ENCODE assay signal across 12 cellular contexts in genomic region chr12:75366629-75367028, GRCh38. TPM values are rescaled to one million over a fixed set of nuclear protein-coding genes. Genes with fewer than 3 reads are reported as not detected.
DNase-seq lines count a peak whose midpoint lies in the region; ATAC-seq, FAIRE-seq and TF ChIP-seq lines count a peak whose summit lies in the region.
"Had no signal": no experiment of that assay in that cellular context is flagged by ENCODE, and none has a peak within 500 bp of the region (broad histone marks: within the 10 kb centered on the region; RNA-seq: fewer than 3 reads in every experiment).

No MANE protein-coding gene starts in this region.

- in situ Hi-C loops in HAP-1 (cut with MboI; ENCODE audit: low sequenced_read_pairs), result no loop called here

- H3K4me1 ChIP-seq in endothelial cell of umbilical vein (ENCODE audit: control insufficient read depth, extremely low read depth, insufficient read depth, low read length) (peaks cover 3% of the 10 kb centered on the region), left lung (no peaks in the 10 kb centered on the region), HAP-1 (no peaks in the 10 kb centered on the region)

- no peaks in the 10 kb centered on the region for H3K27me3 ChIP-seq in endothelial cell of umbilical vein (ENCODE audit: control insufficient read depth in 2 of 2, insufficient read depth in 2 of 2, low read length in 2 of 2)
- H3K27me3 ChIP-seq in left lung, result no peaks in the 10 kb centered on the region
- H3K27me3 ChIP-seq in HAP-1 (ENCODE audit: low read depth), result peaks cover 4% of the 10 kb centered on the region
- H3K27me3 ChIP-seq: BLaER1 treated with 17β-estradiol and CSF1 and Interleukin-3, amounts not matched to agents 10 nM and 100 nM had no signal

- intact Hi-C loops in endothelial cell of umbilical vein (cut with micrococcal nuclease) (no loop called here), left lung (cut with DNase I) (no loop called here)

- no peaks in the 10 kb centered on the region for H3K79me2 ChIP-seq in endothelial cell of umbilical vein (ENCODE audit: control insufficient read depth, insufficient read depth, low read length)

- DNase-seq in endothelial cell of umbilical vein (ENCODE audit: low read depth, low spot score), result peak; percentile 2
- no peak for DNase-seq in stimulated activated CD4-positive, alpha-beta T cell treated with anti-CD3 and anti-CD28 coated beads, Interleukin-4, amount 100 ng/mL, for 1 hour
- DNase-seq in stimulated activated naive CD4-positive, alpha-beta T cell treated with Interleukin-2 at 50 U/mL for 16 hours (lab: John Stamatoyannopoulos, UW), result no peak
- no peak for DNase-seq in left lung
- no peak for DNase-seq in HAP-1 (ENCODE audit: low spot score in 2 of 2)
- DNase-seq: activated naive CD4-positive, alpha-beta T cell; nucleus accumbens; trophoblast cell had no signal

- H3K27ac ChIP-seq in endothelial cell of umbilical vein (ENCODE audit: insufficient read depth, low read depth, low read length) (no peak overlapping the region), left lung (no peak overlapping the region)
- H3K27ac ChIP-seq: BLaER1 treated with 17β-estradiol and CSF1 and Interleukin-3, amounts not matched to agents 10 nM and 100 nM had no signal

- H3K9me3 ChIP-seq in endothelial cell of umbilical vein (replicated peaks; ENCODE audit: control insufficient read depth, insufficient read depth, low read length) (no peaks in the 10 kb centered on the region), left lung (no peaks in the 10 kb centered on the region), HAP-1 (no peaks in the 10 kb centered on the region)

- dilution Hi-C loops in endothelial cell of umbilical vein (cut with MboI; ENCODE audit: extremely low pct_ligation_motif_present, low sequenced_read_pairs), result no loop called here

- H3K4me3 ChIP-seq in endothelial cell of umbilical vein (replicated peaks in 1 of 3; ENCODE audit: insufficient read depth in 1 of 3, low read depth in 1 of 3, low read length in 3 of 3) (no peak overlapping the region), left lung (no peak overlapping the region), HAP-1 (no peak overlapping the region)
- H3K4me3 ChIP-seq: BLaER1 treated with 17β-estradiol and CSF1 and Interleukin-3, amounts not matched to agents 10 nM and 100 nM had no signal

- no peaks in the 10 kb centered on the region for H3K36me3 ChIP-seq in endothelial cell of umbilical vein (ENCODE audit: control insufficient read depth in 2 of 2, extremely low read depth in 1 of 2, insufficient read depth in 2 of 2, low read length in 2 of 2)
- no peaks in the 10 kb centered on the region for H3K36me3 ChIP-seq in left lung
- H3K36me3 ChIP-seq in HAP-1 (replicated peaks), result no peaks in the 10 kb centered on the region
- H3K36me3 ChIP-seq: BLaER1 treated with 17β-estradiol and CSF1 and Interleukin-3, amounts not matched to agents 10 nM and 100 nM had no signal

- no peaks in the 10 kb centered on the region for H4K20me1 ChIP-seq in endothelial cell of umbilical vein (replicated peaks; ENCODE audit: control insufficient read depth, extremely low read depth, insufficient read depth, low read length)
- H4K20me1 ChIP-seq: BLaER1 treated with 17β-estradiol and CSF1 and Interleukin-3, amounts not matched to agents 10 nM and 100 nM had no signal

- CTCF ChIA-PET in endothelial cell of umbilical vein (lab: Charles Lee), result interaction anchor here (0.9 to 1.5 kb wide), 2 partner anchors 14 to 24 kb away, joined by 3 to 4 read pairs; no protein-coding TSS in a partner anchor

- no peak overlapping the region for H3K4me2 ChIP-seq in endothelial cell of umbilical vein (ENCODE audit: insufficient read depth, low read length)

- TF ChIP-seq POLR2A in endothelial cell of umbilical vein (IDR thresholded peaks at IDR 0.05; ENCODE audit: low read depth, low read length), result no peak

- no peak overlapping the region for H2AFZ ChIP-seq in endothelial cell of umbilical vein (ENCODE audit: low read depth, low read length)

- H3K9me1 ChIP-seq in endothelial cell of umbilical vein (replicated peaks; ENCODE audit: control insufficient read depth, extremely low read depth, insufficient read depth, low read length), result no peaks in the 10 kb centered on the region

- ATAC-seq in GM18502 (IDR thresholded peaks at IDR 0.05; ENCODE audit: poor library complexity, unreplicated experiment) (peak; percentile 82), GM21367 (IDR thresholded peaks at IDR 0.05; ENCODE audit: unreplicated experiment) (peak; percentile 43), HG03280 (IDR thresholded peaks at IDR 0.05; ENCODE audit: unreplicated experiment) (peak; percentile 73), left lung (no peak)

- no peak for FAIRE-seq in endothelial cell of umbilical vein (lab: Jason Lieb, UNC)

- POLR2A ChIA-PET in endothelial cell of umbilical vein (lab: Charles Lee), result no interaction called here

- TF ChIP-seq CTCF in endothelial cell of umbilical vein (IDR thresholded peaks at IDR 0.05; ENCODE audit: extremely low read depth in 1 of 2, insufficient read depth in 1 of 2, low read depth in 1 of 2, low read length in 2 of 2) (no peak), left lung (IDR thresholded peaks at IDR 0.05) (no peak)

- H3K9ac ChIP-seq in endothelial cell of umbilical vein (replicated peaks; ENCODE audit: extremely low read depth, insufficient read depth, low read length), result no peak overlapping the region
- H3K9ac ChIP-seq: BLaER1 treated with 17β-estradiol and CSF1 and Interleukin-3, amounts not matched to agents 10 nM and 100 nM had no signal

- BruUV-seq in endothelial cell of umbilical vein (replicated peaks; lab: Mats Ljungman, UMichigan), result no TSS peak

TF ChIP-seq in endothelial cell of umbilical vein, 7 proteins besides CTCF, POLR2A, EP300 and RAD21:
- TF ChIP-seq EZH2 (IDR thresholded peaks at IDR 0.05; ENCODE audit: borderline replicate concordance, low read depth, low read length, severe bottlenecking) (no peak), MYC (IDR thresholded peaks at IDR 0.05; ENCODE audit: low read depth, low read length) (no peak), GATA2 (IDR thresholded peaks at IDR 0.05; ENCODE audit: insufficient read depth, insufficient read length, low read depth, low read length) (no peak), FOS (IDR thresholded peaks at IDR 0.05; ENCODE audit: borderline replicate concordance, insufficient read depth, low read length) (no peak), POLR2AphosphoS5 (IDR thresholded peaks at IDR 0.05; ENCODE audit: insufficient read depth, low read depth, low read length) (no peak), JUN (IDR thresholded peaks at IDR 0.05; ENCODE audit: borderline replicate concordance, insufficient read depth, insufficient read length, low read depth) (no peak), MAX (IDR thresholded peaks at IDR 0.05; ENCODE audit: insufficient read depth, insufficient read length) (no peak)

RNA-seq across cellular contexts. Expression of gene GLIPR1L2, which starts 24.3 kb away (rescaled TPM):
- not detected in 2 replicates for total RNA-seq in endothelial cell of umbilical vein
- 0.06 and 0.07 TPM in 2 replicates for polyA plus RNA-seq in endothelial cell of umbilical vein
- polyA plus RNA-seq in endothelial cell of umbilical vein (2011; cell fraction: cytosol; rRNA removed), result 0.03 TPM in 1 of 2 replicates, not detected in the other
- not detected in 2 replicates for polyA plus RNA-seq in endothelial cell of umbilical vein (2011; cell fraction: nucleus; rRNA removed)
- polyA plus RNA-seq in endothelial cell of umbilical vein (2012), result 0.15 and 0.34 TPM in 2 replicates
- not detected in 2 replicates for polyA minus RNA-seq in endothelial cell of umbilical vein
- not detected for polyA minus RNA-seq in endothelial cell of umbilical vein (2011; cell fraction: cytosol; rRNA and poly(A)+ RNA removed)
- not detected in 2 replicates for polyA minus RNA-seq in endothelial cell of umbilical vein (2011; cell fraction: nucleus; rRNA and poly(A)+ RNA removed)
- total RNA-seq in left lung, result 1 to 10 TPM in 1 of 2 donors, under 1 TPM in 1; 0.52 to 1.2 TPM

RNA-seq across cellular contexts. Expression of gene GLIPR1L1, which starts 32.2 kb away (rescaled TPM):
- not detected in 2 replicates for total RNA-seq in endothelial cell of umbilical vein
- polyA plus RNA-seq in endothelial cell of umbilical vein, result not detected in 2 replicates
- polyA plus RNA-seq in endothelial cell of umbilical vein (2011; cell fraction: cytosol; rRNA removed), result not detected in 2 replicates
- polyA plus RNA-seq in endothelial cell of umbilical vein (2011; cell fraction: nucleus; rRNA removed), result not detected in 2 replicates
- not detected in 2 replicates for polyA plus RNA-seq in endothelial cell of umbilical vein (2012)
- not detected in 2 replicates for polyA minus RNA-seq in endothelial cell of umbilical vein
- not detected for polyA minus RNA-seq in endothelial cell of umbilical vein (2011; cell fraction: cytosol; rRNA and poly(A)+ RNA removed)
- polyA minus RNA-seq in endothelial cell of umbilical vein (2011; cell fraction: nucleus; rRNA and poly(A)+ RNA removed), result not detected in 2 replicates
- total RNA-seq in left lung, result not detected

RNA-seq across cellular contexts. Expression of gene CAPS2, which starts 36.5 kb away (rescaled TPM):
- 1.7 and 2.9 TPM in 2 replicates for total RNA-seq in endothelial cell of umbilical vein
- 0.61 and 0.64 TPM in 2 replicates for polyA plus RNA-seq in endothelial cell of umbilical vein
- polyA plus RNA-seq in endothelial cell of umbilical vein (2011; cell fraction: cytosol; rRNA removed), result 0.80 TPM in 2 replicates
- polyA plus RNA-seq in endothelial cell of umbilical vein (2011; cell fraction: nucleus; rRNA removed), result 5.0 and 6.5 TPM in 2 replicates
- polyA plus RNA-seq in endothelial cell of umbilical vein (2012), result 0.91 and 1.5 TPM in 2 replicates
- polyA minus RNA-seq in endothelial cell of umbilical vein, result 5.7 and 8.7 TPM in 2 replicates
- not detected for polyA minus RNA-seq in endothelial cell of umbilical vein (2011; cell fraction: cytosol; rRNA and poly(A)+ RNA removed)
- polyA minus RNA-seq in endothelial cell of umbilical vein (2011; cell fraction: nucleus; rRNA and poly(A)+ RNA removed), result 11.3 and 16.8 TPM in 2 replicates
- 1 to 10 TPM; 7.2 to 9.8 TPM for total RNA-seq in left lung
